In genomic region chr17:32445497-32445896, GRCh38 we compare ENCODE assay signal across 1 cellular context.
TF ChIP-seq lines count a peak whose summit lies in the region.

No MANE protein-coding gene starts in this region.

TF ChIP-seq in GM23338, 12 proteins besides CTCF, POLR2A, EP300 and RAD21 (continued from another document):
- TF ChIP-seq REST (IDR thresholded peaks at IDR 0.05; ENCODE audit: unreplicated experiment) (no peak), ETS1 (IDR thresholded peaks at IDR 0.05) (no peak)
